ENCODE assay signal across 8 cellular contexts in the genomic region with DNA sequence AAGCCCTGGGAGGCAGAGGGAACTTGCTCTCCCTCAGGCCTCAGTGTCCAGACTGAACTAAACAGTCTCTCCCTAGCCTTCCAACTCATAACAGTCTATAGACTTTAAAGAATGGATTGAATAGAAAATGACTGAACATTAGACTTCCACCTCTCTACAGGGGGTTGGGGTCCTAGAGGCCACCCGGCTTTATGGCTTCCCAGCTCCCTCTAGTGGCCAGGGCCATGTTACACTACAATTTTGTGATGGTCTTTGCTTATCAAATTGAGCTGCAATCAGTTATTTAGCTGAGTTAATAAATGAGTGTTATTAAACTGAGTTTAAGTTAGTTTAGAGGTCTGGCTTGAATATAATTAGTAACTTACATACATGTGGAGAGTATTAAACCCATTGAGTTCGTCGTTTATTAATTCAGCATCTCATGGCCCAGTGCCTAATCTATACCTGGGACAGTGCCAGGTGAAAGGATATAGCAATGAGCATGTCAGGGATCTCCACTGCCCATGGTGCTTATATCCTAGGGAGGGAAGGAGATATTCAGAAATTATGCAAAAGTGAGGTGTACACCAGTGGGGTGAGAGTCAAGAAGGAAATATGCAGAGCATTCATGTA.
A peak's percentile ranks its signal among the peaks of the same experiment; 100 is the strongest.
DNase-seq lines count a peak whose midpoint lies in the region; ATAC-seq, FAIRE-seq and TF ChIP-seq lines count a peak whose summit lies in the region.

No MANE protein-coding gene starts in this region.

- H3K9me3 Mint-ChIP-seq in stimulated activated naive CD8-positive, alpha-beta T cell treated with anti-CD3 and anti-CD28 coated beads, Interleukin-15, amount 100 ng/mL, for 72 hours, result no peaks in the 10 kb centered on the region

- no peaks in the 10 kb centered on the region for H3K4me1 Mint-ChIP-seq in stimulated activated naive CD8-positive, alpha-beta T cell treated with anti-CD3 and anti-CD28 coated beads, Interleukin-15, amount 100 ng/mL, for 72 hours

- H2AFZ ChIP-seq in mesenchymal stem cell (ENCODE audit: low read depth, low read length), result no peak overlapping the region

- peak; percentile 52 for ATAC-seq in stimulated activated naive CD8-positive, alpha-beta T cell treated with anti-CD3 and anti-CD28 coated beads, Interleukin-15, amount 100 ng/mL, for 72 hours

- no peak overlapping the region for H3K27ac Mint-ChIP-seq in stimulated activated naive CD8-positive, alpha-beta T cell treated with anti-CD3 and anti-CD28 coated beads, Interleukin-15, amount 100 ng/mL, for 72 hours

- H3K4ac ChIP-seq in mesenchymal stem cell (ENCODE audit: low read depth in 1 of 2, low read length in 2 of 2), result no peak overlapping the region

- H4K8ac ChIP-seq in mesenchymal stem cell (ENCODE audit: low read length), result no peak overlapping the region

- H3K9me3 ChIP-seq in mesenchymal stem cell (ENCODE audit: control insufficient read depth, low read length), result no peaks in the 10 kb centered on the region

- H3K27me3 Mint-ChIP-seq in stimulated activated naive CD8-positive, alpha-beta T cell treated with anti-CD3 and anti-CD28 coated beads, Interleukin-15, amount 100 ng/mL, for 72 hours, result peaks cover 8% of the 10 kb centered on the region

- no peak for FAIRE-seq in HTR-8/SVneo (lab: Jason Lieb, UNC)

- H3K27me3 ChIP-seq in mesenchymal stem cell (ENCODE audit: control insufficient read depth in 1 of 2, insufficient read depth in 1 of 2, low read length in 2 of 2), result peaks cover 0 to under 1% of the 10 kb centered on the region in 2 experiments

- H2BK120ac ChIP-seq in mesenchymal stem cell (ENCODE audit: low read depth, low read length), result no peak overlapping the region

- 15% methylated on average over 3 of the region's 3 CpGs for WGBS in mesenchymal stem cell

- no peak overlapping the region for H3K4me3 ChIP-seq in cardiac fibroblast (replicated peaks in 1 of 2; ENCODE audit: low read depth in 2 of 2, low read length in 2 of 2)
- no peak overlapping the region for H3K4me3 ChIP-seq in mesenchymal stem cell (ENCODE audit: insufficient read depth in 1 of 2, low read depth in 1 of 2, low read length in 2 of 2)

- no peak overlapping the region for H4K91ac ChIP-seq in mesenchymal stem cell (ENCODE audit: low read length)

- no peaks in the 10 kb centered on the region for H3K79me1 ChIP-seq in mesenchymal stem cell (replicated peaks; ENCODE audit: low read length, poor library complexity, severe bottlenecking)

- no peak overlapping the region for H3K14ac ChIP-seq in mesenchymal stem cell (ENCODE audit: low read length in 2 of 2)

- H2AK5ac ChIP-seq in mesenchymal stem cell (ENCODE audit: low read length, severe bottlenecking), result no peak overlapping the region

- H3K4me2 ChIP-seq in mesenchymal stem cell (ENCODE audit: low read length, poor library complexity, severe bottlenecking), result no peak overlapping the region

- no peak overlapping the region for H3K23ac ChIP-seq in mesenchymal stem cell (ENCODE audit: low read length in 2 of 2)

- no peak overlapping the region for H3K4me3 Mint-ChIP-seq in stimulated activated naive CD8-positive, alpha-beta T cell treated with anti-CD3 and anti-CD28 coated beads, Interleukin-15, amount 100 ng/mL, for 72 hours

- no peak overlapping the region for H3K18ac ChIP-seq in mesenchymal stem cell (ENCODE audit: low read depth in 1 of 2, low read length in 2 of 2)

- H3K27ac ChIP-seq in mesenchymal stem cell (ENCODE audit: low read length, poor library complexity, severe bottlenecking), result no peak overlapping the region

- no peak overlapping the region for H3K9ac ChIP-seq in mesenchymal stem cell (ENCODE audit: low read length)

- no peak overlapping the region for H2BK15ac ChIP-seq in mesenchymal stem cell (ENCODE audit: low read depth, poor library complexity, severe bottlenecking)

- H3K36me3 ChIP-seq in mesenchymal stem cell (ENCODE audit: control insufficient read depth in 1 of 2, insufficient read depth in 2 of 2, low read depth in 1 of 2, low read length in 2 of 2), result no peaks in the 10 kb centered on the region

- peak; percentile 19 to 30 for DNase-seq in activated CD4-positive, alpha-beta T cell treated with anti-CD3 and anti-CD28 coated beads for 24 hours (ENCODE audit: low read depth in 2 of 2)
- no peak for DNase-seq in activated CD4-positive, alpha-beta T cell treated with anti-CD3 and anti-CD28 coated beads for 1 hour
- DNase-seq in HTR-8/SVneo (ENCODE audit: insufficient read length, low spot score), result peak; percentile 49
- DNase-seq in T-helper 9 cell, result peak; percentile 45
- DNase-seq in cardiac fibroblast (ENCODE audit: low read depth in 2 of 2), result peak; percentile 42 to 49
- DNase-seq in mesenchymal stem cell, result peak; percentile 50
- DNase-seq in stimulated activated naive CD8-positive, alpha-beta T cell treated with anti-CD3 and anti-CD28 coated beads, Interleukin-15, amount 100 ng/mL, for 72 hours, result peak; percentile 33 to 50
- no peak for DNase-seq in islet precursor cell

- peak; percentile 78 for TF ChIP-seq CTCF in cardiac fibroblast (IDR thresholded peaks at IDR 0.05; ENCODE audit: low read depth, low read length)

- no peaks in the 10 kb centered on the region for H3K4me1 ChIP-seq in mesenchymal stem cell (ENCODE audit: control insufficient read depth, insufficient read depth, low read depth, low read length)

- no peak overlapping the region for H2BK5ac ChIP-seq in mesenchymal stem cell (ENCODE audit: low read depth, low read length, poor library complexity, severe bottlenecking)

- H2BK12ac ChIP-seq in mesenchymal stem cell (ENCODE audit: low read length in 2 of 2), result no peak overlapping the region

Comparison
In these comparisons a context has a peak if more than half of its experiments do, and no peak if none do; other contexts are left out.
1. DNase-seq: peak in activated CD4-positive, alpha-beta T cell treated with anti-CD3 and anti-CD28 coated beads for 24 hours (2 of 2), HTR-8/SVneo (single experiment), T-helper 9 cell (single experiment), cardiac fibroblast (2 of 2), mesenchymal stem cell (single experiment) and stimulated activated naive CD8-positive, alpha-beta T cell treated with anti-CD3 and anti-CD28 coated beads, Interleukin-15, amount 100 ng/mL, for 72 hours (2 of 2); none in activated CD4-positive, alpha-beta T cell treated with anti-CD3 and anti-CD28 coated beads for 1 hour (single experiment) and islet precursor cell (single experiment).